Comparison of ENCODE assay signal across 17 cellular contexts in the genomic region with DNA sequence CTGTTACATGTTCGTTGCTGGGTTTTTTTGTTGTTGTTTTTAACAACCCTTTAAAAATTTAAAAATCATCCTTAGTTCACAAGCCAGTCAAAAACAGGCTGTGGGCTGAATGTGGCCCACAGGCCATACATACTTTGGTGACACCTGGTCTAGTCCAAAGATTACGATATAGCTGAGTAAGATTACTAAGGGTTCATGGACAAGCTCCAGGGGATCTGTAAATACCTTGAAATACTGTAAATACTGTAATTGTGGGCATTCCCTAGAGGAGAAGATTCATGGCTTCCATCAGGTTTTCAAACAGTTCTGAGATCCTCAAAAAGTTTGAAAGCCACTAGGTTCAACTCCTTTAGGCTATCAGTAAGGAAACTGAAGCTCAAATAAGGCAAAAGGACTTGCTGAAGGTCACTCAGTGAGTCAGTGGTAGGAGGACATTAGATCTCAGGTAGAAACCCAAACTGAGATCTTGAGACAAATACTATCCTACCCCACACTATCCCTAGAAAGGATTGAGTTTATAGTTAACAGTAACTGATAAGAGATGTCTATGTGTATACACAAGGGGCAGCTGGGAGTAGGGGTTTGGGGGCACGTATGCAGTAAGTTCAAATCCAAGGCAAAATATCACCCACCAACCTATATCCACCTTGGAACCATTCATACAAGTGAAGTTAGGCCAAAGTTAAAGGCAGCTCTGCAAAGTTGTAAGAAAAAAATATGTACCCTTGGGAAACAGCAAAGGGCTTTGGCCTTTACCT. TPM values are rescaled to one million over a fixed set of nuclear protein-coding genes. Genes with fewer than 3 reads are reported as not detected.
DNase-seq lines count a peak whose midpoint lies in the region; ATAC-seq, FAIRE-seq and TF ChIP-seq lines count a peak whose summit lies in the region.
"Had no signal": no experiment of that assay in that cellular context is flagged by ENCODE, and none has a peak within 500 bp of the region (broad histone marks: within the 10 kb centered on the region; RNA-seq: fewer than 3 reads in every experiment).

No MANE protein-coding gene starts in this region.

- in situ Hi-C loops in HepG2 (cut with HindIII; ENCODE audit: extremely low pct_ligation_motif_present, low pct_unique_long_range_greater_than_20kb): no loop called here

- H2AFZ ChIP-seq in OCI-LY1 (ENCODE audit: low read length) (no peak overlapping the region), HepG2 (ENCODE audit: low read length) (no peak overlapping the region)

- H3K4me1 Mint-ChIP-seq in activated naive CD4-positive, alpha-beta T cell treated with anti-CD3 and anti-CD28 coated beads, Interleukin-2, amount 50 U/mL, for 24 hours: peaks cover 62% of the 10 kb centered on the region
- H3K4me1 Mint-ChIP-seq in stimulated activated naive CD8-positive, alpha-beta T cell treated with anti-CD3 and anti-CD28 coated beads, Interleukin-15, amount 100 ng/mL, for 72 hours: peaks cover 61% of the 10 kb centered on the region

- no peak for ATAC-seq in activated naive CD4-positive, alpha-beta T cell treated with anti-CD3 and anti-CD28 coated beads, Interleukin-2, amount 50 U/mL, for 72 hours
- ATAC-seq in HepG2: peak; percentile 82
- no peak for ATAC-seq in stimulated activated naive CD8-positive, alpha-beta T cell treated with anti-CD3 and anti-CD28 coated beads, Interleukin-15, amount 100 ng/mL, for 72 hours
- ATAC-seq: esophagus mucosa, Panc1 had no signal

- H3K27ac Mint-ChIP-seq in activated naive CD4-positive, alpha-beta T cell treated with anti-CD3 and anti-CD28 coated beads, Interleukin-2, amount 50 U/mL, for 24 hours: peak overlapping the region; percentile 87
- H3K27ac Mint-ChIP-seq in activated naive CD4-positive, alpha-beta T cell treated with anti-CD3 and anti-CD28 coated beads, Interleukin-2, amount 50 U/mL, for 72 hours: peak overlapping the region in 1 of 2 donors; percentile 85
- peak overlapping the region; percentile 48 to 78 for H3K27ac Mint-ChIP-seq in stimulated activated naive CD8-positive, alpha-beta T cell treated with anti-CD3 and anti-CD28 coated beads, Interleukin-15, amount 100 ng/mL, for 72 hours

- H3K4me1 ChIP-seq in OCI-LY1 (ENCODE audit: insufficient read depth, low read length, severe bottlenecking) (peaks cover 59% of the 10 kb centered on the region), HepG2 (ENCODE audit: insufficient read depth, low read length) (peaks cover 92% of the 10 kb centered on the region)

- H3K36me3 ChIP-seq in OCI-LY1 (ENCODE audit: insufficient read depth, low read length) (peaks cover 74% of the 10 kb centered on the region), HepG2 (replicated peaks in 1 of 2; ENCODE audit: control insufficient read depth in 1 of 2, insufficient read depth in 2 of 2, low read length in 2 of 2) (peaks cover 4 to 14% of the 10 kb centered on the region in 2 experiments; a peak in 3 of 5 replicates)

- H3K27ac ChIP-seq in OCI-LY1 (ENCODE audit: low read depth, low read length, poor library complexity, severe bottlenecking) (peak overlapping the region; percentile 71), HepG2 (ENCODE audit: extremely low read length, insufficient read depth, low read length) (peak overlapping the region; percentile 84)

- 9% methylated on average over 3 of the region's 3 CpGs for WGBS in HepG2 (ENCODE audit: low lambda C conversion rate)

- no peak for TF ChIP-seq CTCF in OCI-LY1 (IDR thresholded peaks at IDR 0.05; ENCODE audit: low read length)
- TF ChIP-seq CTCF in HepG2 (CRISPR knock-in tag; IDR thresholded peaks at IDR 0.05): no peak

- 0 out of 2 replicates have a peak, but pooled peaks cover 2% of the 10 kb centered on the region for H3F3A ChIP-seq in OCI-LY1 (ENCODE audit: insufficient read depth, low read length)

- no peak for DNase-seq in activated naive CD4-positive, alpha-beta T cell treated with anti-CD3 and anti-CD28 coated beads, Interleukin-2, amount 50 U/mL, for 72 hours (ENCODE audit: low spot score in 2 of 2)
- DNase-seq in HepG2 (ENCODE audit: low spot score) (peak; percentile 70), RKO (ENCODE audit: low spot score) (no peak), GM03348 (ENCODE audit: low spot score) (no peak), DMS 273 (lab: John Stamatoyannopoulos, UW; ENCODE audit: unreplicated experiment) (no peak)
- DNase-seq in stimulated activated naive CD8-positive, alpha-beta T cell treated with anti-CD3 and anti-CD28 coated beads, Interleukin-15, amount 100 ng/mL, for 72 hours: no peak
- DNase-seq: activated CD4-positive, CD25-positive, alpha-beta regulatory T cell treated with anti-CD3 and anti-CD28 coated beads, Interleukin-2, amount 50 U/mL, for 72 hours; anterior cingulate cortex; NCI-H1930; NCI-H526 treated with DMSO at 0.1 percent for 48 hours had no signal

- intact Hi-C loops in HepG2 (cut with micrococcal nuclease; ENCODE audit: unreplicated experiment): loop anchor here (10.0 kb wide), 1 partner anchor 129 kb away; a partner anchor contains a TSS

- H3K4me2 ChIP-seq in OCI-LY1 (ENCODE audit: low read length) (peak overlapping the region; percentile 39; the same call in 1 of the 2 replicates), HepG2 (ENCODE audit: low read depth, low read length) (peak overlapping the region; percentile 73)

- H3K27me3 ChIP-seq in OCI-LY1 (ENCODE audit: insufficient read depth, low read length) (no peaks in the 10 kb centered on the region), HepG2 (ENCODE audit: control insufficient read depth in 1 of 2, insufficient read depth in 2 of 2, low read length in 2 of 2) (no peaks in the 10 kb centered on the region)

- no TSS peak for BruUV-seq in HepG2 (replicated peaks; lab: Mats Ljungman, UMichigan)

- no peak overlapping the region for H3K4me3 Mint-ChIP-seq in activated naive CD4-positive, alpha-beta T cell treated with anti-CD3 and anti-CD28 coated beads, Interleukin-2, amount 50 U/mL, for 24 hours
- no peak overlapping the region for H3K4me3 Mint-ChIP-seq in stimulated activated naive CD8-positive, alpha-beta T cell treated with anti-CD3 and anti-CD28 coated beads, Interleukin-15, amount 100 ng/mL, for 72 hours
- H3K4me3 Mint-ChIP-seq: dendritic cell treated with granulocyte-macrophage colony-stimulating factor and Interleukin-4, amounts not matched to agents 40 ng/mL and 50 ng/mL, for 4 days had no signal

- H3K9me3 ChIP-seq in OCI-LY1 (ENCODE audit: low read length): no peaks in the 10 kb centered on the region
- no peaks in the 10 kb centered on the region for H3K9me3 ChIP-seq in HepG2 (ENCODE audit: low read length)

- H3K4me3 ChIP-seq in OCI-LY1 (ENCODE audit: low read depth, low read length, poor library complexity, severe bottlenecking) (no peak overlapping the region), HepG2 (replicated peaks in 1 of 3; ENCODE audit: insufficient read depth in 1 of 3, low read depth in 2 of 3, low read length in 3 of 3) (peak overlapping the region in 2 of 3 experiments; percentile 3 to 42; a peak in 3 of 6 replicates)

- no peaks in the 10 kb centered on the region for H3K9me2 ChIP-seq in OCI-LY1 (ENCODE audit: low read depth, low read length)

- H3K36me3 Mint-ChIP-seq in activated naive CD4-positive, alpha-beta T cell treated with anti-CD3 and anti-CD28 coated beads, Interleukin-2, amount 50 U/mL, for 24 hours: peaks cover 28% of the 10 kb centered on the region
- H3K36me3 Mint-ChIP-seq in activated naive CD4-positive, alpha-beta T cell treated with anti-CD3 and anti-CD28 coated beads, Interleukin-2, amount 50 U/mL, for 72 hours: peaks cover 0 to 43% of the 10 kb centered on the region in 2 donors

- CTCF ChIA-PET in HepG2 (lab: Yijun Ruan, JAX; ENCODE audit: low intra/inter-chr PET ratio, low total read pairs): no interaction called here

- H3K9ac ChIP-seq in OCI-LY1 (ENCODE audit: low read length) (peak overlapping the region; percentile 13; the same call in 1 of the 2 replicates), HepG2 (ENCODE audit: insufficient read depth, low read depth, low read length) (peak overlapping the region; percentile 44)

- POLR2A ChIA-PET in HepG2 (lab: Yijun Ruan, JAX): interaction anchor here (1.0 to 1.6 kb wide), 4 partner anchors 18 to 116 kb away, joined by 3 to 9 read pairs (median 4); a partner anchor contains a TSS

- H3K9me3 Mint-ChIP-seq in activated naive CD4-positive, alpha-beta T cell treated with anti-CD3 and anti-CD28 coated beads, Interleukin-2, amount 50 U/mL, for 24 hours: no peaks in the 10 kb centered on the region
- H3K9me3 Mint-ChIP-seq in activated naive CD4-positive, alpha-beta T cell treated with anti-CD3 and anti-CD28 coated beads, Interleukin-2, amount 50 U/mL, for 72 hours: no peaks in the 10 kb centered on the region
- no peaks in the 10 kb centered on the region for H3K9me3 Mint-ChIP-seq in stimulated activated naive CD8-positive, alpha-beta T cell treated with anti-CD3 and anti-CD28 coated beads, Interleukin-15, amount 100 ng/mL, for 72 hours
- H3K9me3 Mint-ChIP-seq: dendritic cell treated with granulocyte-macrophage colony-stimulating factor and Interleukin-4, amounts not matched to agents 40 ng/mL and 50 ng/mL, for 4 days had no signal

- TF ChIP-seq EP300 in HepG2 (IDR thresholded peaks at IDR 0.05; ENCODE audit: low read depth in 2 of 2, low read length in 2 of 2): peak in 1 of 2 experiments; percentile 57; a peak in 1 of 4 replicates
- no peak for TF ChIP-seq EP300 in HepG2 (CRISPR knock-in tag; IDR thresholded peaks at IDR 0.05; ENCODE audit: borderline replicate concordance)

- H4K20me1 ChIP-seq in OCI-LY1 (ENCODE audit: insufficient read depth, low read length) (no peaks in the 10 kb centered on the region), HepG2 (ENCODE audit: insufficient read depth, low read length) (peaks cover 12% of the 10 kb centered on the region; the same call in 1 of the 2 replicates)

- TF ChIP-seq POLR2A in HepG2 (IDR thresholded peaks at IDR 0.05; ENCODE audit: insufficient read depth in 1 of 2, low read depth in 2 of 2, low read length in 2 of 2): no peak

- no peak for TF ChIP-seq RAD21 in HepG2 (CRISPR knock-in tag; IDR thresholded peaks at IDR 0.05)

- peak; percentile 75 for FAIRE-seq in HepG2 (lab: Jason Lieb, UNC)
- FAIRE-seq: H1, keratinocyte had no signal

- H3K27me3 Mint-ChIP-seq in activated naive CD4-positive, alpha-beta T cell treated with anti-CD3 and anti-CD28 coated beads, Interleukin-2, amount 50 U/mL, for 24 hours: no peaks in the 10 kb centered on the region
- H3K27me3 Mint-ChIP-seq in stimulated activated naive CD8-positive, alpha-beta T cell treated with anti-CD3 and anti-CD28 coated beads, Interleukin-15, amount 100 ng/mL, for 72 hours: no peaks in the 10 kb centered on the region
- H3K27me3 Mint-ChIP-seq: dendritic cell treated with granulocyte-macrophage colony-stimulating factor and Interleukin-4, amounts not matched to agents 40 ng/mL and 50 ng/mL, for 4 days had no signal

- H3K79me2 ChIP-seq in OCI-LY1 (ENCODE audit: insufficient read depth, low read length): peaks cover 18% of the 10 kb centered on the region; the same call in 1 of the 2 replicates
- peaks cover 63% of the 10 kb centered on the region for H3K79me2 ChIP-seq in HepG2 (ENCODE audit: insufficient read depth, low read length)

RNA-seq across cellular contexts. Expression of a gene that starts 17.8 kb away (rescaled TPM):
- total RNA-seq in activated naive CD4-positive, alpha-beta T cell treated with anti-CD3 and anti-CD28 coated beads, Interleukin-2, amount 50 U/mL, for 72 hours: 10 to 100 TPM; 53.2 to 68.4 TPM
- 19.3 and 42.2 TPM in 2 replicates for total RNA-seq in HepG2 (2016; rRNA removed; fragmentation: Illumina TruSeq; extraction: Trizol)
- 2.8 and 4.0 TPM in 2 replicates for total RNA-seq in HepG2 (2016; cell fraction: cytosol; rRNA removed; fragmentation: Illumina TruSeq; extraction: Trizol; ENCODE audit: low read depth)
- total RNA-seq in HepG2 (2016; cell fraction: insoluble cytoplasmic fraction; rRNA removed; fragmentation: Illumina TruSeq; extraction: Trizol): 18.4 and 42.0 TPM in 2 replicates
- total RNA-seq in HepG2 (2016; cell fraction: membrane; rRNA removed; fragmentation: Illumina TruSeq; extraction: Trizol): 18.7 and 20.5 TPM in 2 replicates
- 24.4 and 28.8 TPM in 2 replicates for total RNA-seq in HepG2 (2016; cell fraction: nucleus; rRNA removed; fragmentation: Illumina TruSeq; extraction: Trizol)
- polyA plus RNA-seq in HepG2 (2011; rRNA removed): 15.3 and 17.4 TPM in 2 replicates
- 6.4 and 13.9 TPM in 2 replicates for polyA plus RNA-seq in HepG2 (2011; cell fraction: cytosol; rRNA removed)
- polyA plus RNA-seq in HepG2 (2011; cell fraction: nucleus; rRNA removed): 9.5 and 11.9 TPM in 2 replicates
- polyA plus RNA-seq in HepG2 (2012): 31.9 and 33.9 TPM in 2 replicates
- polyA plus RNA-seq in HepG2 (2016; cell fraction: cytosol; fragmentation: Illumina TruSeq; extraction: Trizol; ENCODE audit: low read depth): 2.7 and 2.8 TPM in 2 replicates
- 58.3 and 63.3 TPM in 2 replicates for polyA plus RNA-seq in HepG2 (2016; cell fraction: insoluble cytoplasmic fraction; fragmentation: Illumina TruSeq; extraction: Trizol; ENCODE audit: low read depth)
- polyA plus RNA-seq in HepG2 (2016; cell fraction: membrane; fragmentation: Illumina TruSeq; extraction: Trizol; ENCODE audit: low read depth): 12.2 and 12.7 TPM in 2 replicates
- 39.9 TPM in 2 replicates for polyA plus RNA-seq in HepG2 (2016; cell fraction: nucleus; fragmentation: Illumina TruSeq; extraction: Trizol; ENCODE audit: insufficient read depth, low read depth)
- 8.0 and 11.9 TPM in 2 replicates for polyA minus RNA-seq in HepG2 (2011; rRNA and poly(A)+ RNA removed; ENCODE audit: low replicate concordance)
- polyA minus RNA-seq in HepG2 (2011; cell fraction: cytosol; rRNA and poly(A)+ RNA removed): 14.1 and 21.2 TPM in 2 replicates
- 18.9 and 25.6 TPM in 2 replicates for polyA minus RNA-seq in HepG2 (2011; cell fraction: nucleus; rRNA and poly(A)+ RNA removed)
